ENCODE assay signal across 1 cellular context in the genomic region with DNA sequence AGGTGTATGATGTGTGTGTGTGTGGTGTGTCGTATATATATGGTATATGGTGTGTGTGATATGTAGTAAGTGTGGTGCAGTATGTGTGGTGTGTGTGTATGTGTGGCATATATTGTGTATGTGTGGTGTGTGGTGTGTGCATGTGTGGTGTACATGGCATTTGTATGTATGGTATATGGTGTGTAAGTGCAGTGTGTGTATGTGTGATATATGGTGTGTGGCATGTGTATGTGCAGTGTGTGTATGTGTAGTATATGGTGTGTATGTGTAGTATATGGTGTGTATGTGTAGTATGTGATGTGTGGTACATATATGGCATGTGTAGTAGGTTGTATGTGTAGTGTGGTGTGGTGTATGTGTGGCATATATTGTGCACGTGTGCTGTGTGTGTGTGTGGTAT.
TF ChIP-seq lines count a peak whose summit lies in the region.

No MANE protein-coding gene starts in this region.

TF ChIP-seq in HepG2, 621 proteins besides CTCF, POLR2A, EP300 and RAD21:
- TF ChIP-seq RAD51 (IDR thresholded peaks at IDR 0.05; ENCODE audit: borderline replicate concordance) (0 out of 2 replicates have a peak, but pooled peaks have one; percentile 15), ZNF224 (CRISPR knock-in tag; IDR thresholded peaks at IDR 0.05) (no peak), NBN (conservative IDR thresholded peaks at IDR 0.05) (0 out of 2 replicates have a peak, but pooled peaks have one; percentile 12), HNF1A (IDR thresholded peaks at IDR 0.05; ENCODE audit: low read depth) (no peak), HNF1A (CRISPR knock-in tag; IDR thresholded peaks at IDR 0.05; ENCODE audit: borderline replicate concordance) (no peak), ZNF709 (CRISPR knock-in tag; IDR thresholded peaks at IDR 0.05) (no peak), ZNF761 (CRISPR knock-in tag; conservative IDR thresholded peaks at IDR 0.05) (no peak), MNT (IDR thresholded peaks at IDR 0.05) (0 out of 2 replicates have a peak, but pooled peaks have one; percentile 14), FOXK2 (IDR thresholded peaks at IDR 0.05) (0 out of 2 replicates have a peak, but pooled peaks have one; percentile 21), FLYWCH1 (CRISPR knock-in tag; IDR thresholded peaks at IDR 0.05) (no peak), U2AF2 (IDR thresholded peaks at IDR 0.05; ENCODE audit: low read depth, low read length) (no peak), ZNF280B (CRISPR knock-in tag; IDR thresholded peaks at IDR 0.05; ENCODE audit: borderline replicate concordance) (no peak), ZNF513 (CRISPR knock-in tag; conservative IDR thresholded peaks at IDR 0.05) (no peak), KLF9 (CRISPR knock-in tag; IDR thresholded peaks at IDR 0.05; ENCODE audit: low read depth) (no peak), ZNF782 (CRISPR knock-in tag; IDR thresholded peaks at IDR 0.05; ENCODE audit: borderline replicate concordance) (no peak), ZNF772 (CRISPR knock-in tag; IDR thresholded peaks at IDR 0.05) (no peak), SUZ12 (IDR thresholded peaks at IDR 0.05; ENCODE audit: low read depth, low read length) (no peak), SKI (IDR thresholded peaks at IDR 0.05; ENCODE audit: partially characterized antibody) (no peak), JUND (CRISPR knock-in tag; IDR thresholded peaks at IDR 0.05) (no peak), KAT7 (CRISPR knock-in tag; IDR thresholded peaks at IDR 0.05; ENCODE audit: borderline replicate concordance) (no peak), ZNF136 (CRISPR knock-in tag; IDR thresholded peaks at IDR 0.05; ENCODE audit: low read depth) (no peak), NAIF1 (CRISPR knock-in tag; IDR thresholded peaks at IDR 0.05; ENCODE audit: borderline replicate concordance) (no peak), PBX3 (CRISPR knock-in tag; IDR thresholded peaks at IDR 0.05; ENCODE audit: borderline replicate concordance) (no peak), GABPA (IDR thresholded peaks at IDR 0.05; ENCODE audit: low read depth, low read length) (no peak), GABPA (CRISPR knock-in tag; IDR thresholded peaks at IDR 0.05; ENCODE audit: low read depth) (no peak), ZNF333 (CRISPR knock-in tag; IDR thresholded peaks at IDR 0.05; ENCODE audit: borderline replicate concordance) (no peak), MAFG (CRISPR knock-in tag; IDR thresholded peaks at IDR 0.05) (no peak), CHCHD3 (CRISPR knock-in tag; IDR thresholded peaks at IDR 0.05) (no peak), RBM22 (optimal IDR thresholded peaks at IDR 0.05; ENCODE audit: low read length) (no peak), TRIM22 (IDR thresholded peaks at IDR 0.05) (0 out of 2 replicates have a peak, but pooled peaks have one; percentile 14), MED8 (CRISPR knock-in tag; IDR thresholded peaks at IDR 0.05; ENCODE audit: insufficient replicate concordance) (no peak), MAX (IDR thresholded peaks at IDR 0.05) (no peak), ZFAT (CRISPR knock-in tag; conservative IDR thresholded peaks at IDR 0.05) (no peak)
- TF ChIP-seq, protein P1, sequence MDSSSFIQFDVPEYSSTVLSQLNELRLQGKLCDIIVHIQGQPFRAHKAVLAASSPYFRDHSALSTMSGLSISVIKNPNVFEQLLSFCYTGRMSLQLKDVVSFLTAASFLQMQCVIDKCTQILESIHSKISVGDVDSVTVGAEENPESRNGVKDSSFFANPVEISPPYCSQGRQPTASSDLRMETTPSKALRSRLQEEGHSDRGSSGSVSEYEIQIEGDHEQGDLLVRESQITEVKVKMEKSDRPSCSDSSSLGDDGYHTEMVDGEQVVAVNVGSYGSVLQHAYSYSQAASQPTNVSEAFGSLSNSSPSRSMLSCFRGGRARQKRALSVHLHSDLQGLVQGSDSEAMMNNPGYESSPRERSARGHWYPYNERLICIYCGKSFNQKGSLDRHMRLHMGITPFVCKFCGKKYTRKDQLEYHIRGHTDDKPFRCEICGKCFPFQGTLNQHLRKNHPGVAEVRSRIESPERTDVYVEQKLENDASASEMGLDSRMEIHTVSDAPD (CRISPR knock-in tag; IDR thresholded peaks at IDR 0.05): no peak
- TF ChIP-seq, protein P2, sequence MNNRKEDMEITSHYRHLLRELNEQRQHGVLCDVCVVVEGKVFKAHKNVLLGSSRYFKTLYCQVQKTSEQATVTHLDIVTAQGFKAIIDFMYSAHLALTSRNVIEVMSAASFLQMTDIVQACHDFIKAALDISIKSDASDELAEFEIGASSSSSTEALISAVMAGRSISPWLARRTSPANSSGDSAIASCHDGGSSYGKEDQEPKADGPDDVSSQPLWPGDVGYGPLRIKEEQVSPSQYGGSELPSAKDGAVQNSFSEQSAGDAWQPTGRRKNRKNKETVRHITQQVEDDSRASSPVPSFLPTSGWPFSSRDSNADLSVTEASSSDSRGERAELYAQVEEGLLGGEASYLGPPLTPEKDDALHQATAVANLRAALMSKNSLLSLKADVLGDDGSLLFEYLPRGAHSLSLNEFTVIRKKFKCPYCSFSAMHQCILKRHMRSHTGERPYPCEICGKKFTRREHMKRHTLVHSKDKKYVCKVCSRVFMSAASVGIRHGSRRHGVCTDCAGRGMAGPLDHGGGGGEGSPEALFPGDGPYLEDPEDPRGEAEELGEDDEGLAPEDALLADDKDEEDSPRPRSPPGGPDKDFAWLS (CRISPR knock-in tag; IDR thresholded peaks at IDR 0.05; ENCODE audit: borderline replicate concordance): no peak
TF ChIP-seq in HepG2: peak in this region for 5.
